In genomic region chr19:8161135-8161646, GRCh38 we compare ENCODE assay signal across 8 cellular contexts. TPM values are rescaled to one million over a fixed set of nuclear protein-coding genes. Genes with fewer than 3 reads are reported as not detected.
A peak's percentile ranks its signal among the peaks of the same experiment; 100 is the strongest.
DNase-seq lines count a peak whose midpoint lies in the region; ATAC-seq, FAIRE-seq and TF ChIP-seq lines count a peak whose summit lies in the region.

No MANE protein-coding gene starts in this region.

- ATAC-seq in GM19023 (IDR thresholded peaks at IDR 0.05; ENCODE audit: unreplicated experiment) (no peak), GM19452 (IDR thresholded peaks at IDR 0.05; ENCODE audit: unreplicated experiment) (no peak), left lobe of liver (no peak), HG02798 (IDR thresholded peaks at IDR 0.05; ENCODE audit: poor library complexity, unreplicated experiment) (no peak)

- DNase-seq in CD1c-positive myeloid dendritic cell (ENCODE audit: extremely low spot score) (peak; percentile 20), GM18507 (ENCODE audit: extremely low spot score, insufficient read length, low read depth) (no peak), NCI-H69 (lab: John Stamatoyannopoulos, UW) (peak; percentile 31), fibroblast of the aortic adventitia (ENCODE audit: low read depth) (peak; percentile 7), left lobe of liver (ENCODE audit: low spot score) (no peak)

- no peak overlapping the region for H3K4me3 ChIP-seq in fibroblast of the aortic adventitia (ENCODE audit: low read depth, low read length)

- FAIRE-seq in GM18507 (lab: Jason Lieb, UNC): peak; percentile 66

- no peak for TF ChIP-seq CTCF in fibroblast of the aortic adventitia (IDR thresholded peaks at IDR 0.05; ENCODE audit: insufficient read depth, low read length)

RNA-seq across cellular contexts. Expression of gene FBN3, which starts 11.8 kb away (rescaled TPM):
- not detected in 2 replicates for total RNA-seq in fibroblast of the aortic adventitia (ENCODE audit: low replicate concordance)
- 0.63 TPM for total RNA-seq in left lobe of liver

RNA-seq across cellular contexts. Expression of gene CERS4, which starts 48.0 kb away (rescaled TPM):
- total RNA-seq in fibroblast of the aortic adventitia (ENCODE audit: low replicate concordance) (2.1 and 14.1 TPM in 2 replicates), left lobe of liver (67.3 TPM)

Comparison
In these comparisons a context has a peak if more than half of its experiments do, and no peak if none do; other contexts are left out.
1. DNase-seq: peak in CD1c-positive myeloid dendritic cell (single experiment), NCI-H69 (single experiment) and fibroblast of the aortic adventitia (single experiment); none in GM18507 (single experiment) and left lobe of liver (single experiment).